21 cellular contexts compared by ENCODE assay signal in genomic region chr13:35191883-35192282, GRCh38.
"Had no signal": no experiment of that assay in that cellular context is flagged by ENCODE, and none has a peak within 500 bp of the region (broad histone marks: within the 10 kb centered on the region; RNA-seq: fewer than 3 reads in every experiment).

No MANE protein-coding gene starts in this region.

- H3K9me3 ChIP-seq: mucosa of descending colon, thyroid gland had no signal

- H3K4me1 Mint-ChIP-seq: activated CD4-positive, alpha-beta T cell treated with anti-CD3 and anti-CD28 coated beads, Interleukin-2, amount 10 ng/mL, durations not matched to agents 7 days and 5 days; activated naive CD4-positive, alpha-beta T cell treated with anti-CD3 and anti-CD28 coated beads, Interleukin-2, amount 10 ng/mL, durations not matched to agents 7 days and 5 days; activated naive CD8-positive, alpha-beta T cell treated with anti-CD3 and anti-CD28 coated beads, Interleukin-2, amount 50 U/mL, for 24 hours; memory B cell; naive B cell; neural crest cell had no signal

- H3K4me1 ChIP-seq: left lung, thyroid gland had no signal

- H3K4me3 ChIP-seq: left lung, mucosa of descending colon, thyroid gland had no signal

- H3K36me3 Mint-ChIP-seq: activated naive CD4-positive, alpha-beta T cell treated with anti-CD3 and anti-CD28 coated beads, Interleukin-2, amount 10 ng/mL, durations not matched to agents 7 days and 5 days had no signal

- H3K27ac ChIP-seq: left lung, thyroid gland had no signal

- H3K4me3 Mint-ChIP-seq: activated CD4-positive, alpha-beta T cell treated with anti-CD3 and anti-CD28 coated beads, Interleukin-2, amount 10 ng/mL, durations not matched to agents 7 days and 5 days; activated CD8-positive, alpha-beta T cell treated with anti-CD3 and anti-CD28 coated beads, Interleukin-2, amount 10 ng/mL, durations not matched to agents 7 days and 5 days; activated naive CD4-positive, alpha-beta T cell treated with anti-CD3 and anti-CD28 coated beads, Interleukin-2, amount 10 ng/mL, durations not matched to agents 7 days and 5 days; activated naive CD8-positive, alpha-beta T cell treated with anti-CD3 and anti-CD28 coated beads, Interleukin-2, amount 50 U/mL, for 24 hours; activated T-cell treated with anti-CD3 and anti-CD28 coated beads, Interleukin-2, amount 50 U/mL, for 24 hours; memory B cell; naive B cell; neural crest cell; T-helper 1 cell treated with Interleukin-12 subunit alpha and Interleukin-12 subunit beta and Interleukin-4 antibody, amounts not matched to agents 30 μg/mL and 1 μg/mL, for 36 hours had no signal

- H3K27me3 Mint-ChIP-seq: activated CD4-positive, alpha-beta T cell treated with anti-CD3 and anti-CD28 coated beads, Interleukin-2, amount 10 ng/mL, durations not matched to agents 7 days and 5 days; activated naive CD4-positive, alpha-beta T cell treated with anti-CD3 and anti-CD28 coated beads, Interleukin-2, amount 10 ng/mL, durations not matched to agents 7 days and 5 days; activated naive CD8-positive, alpha-beta T cell treated with anti-CD3 and anti-CD28 coated beads, Interleukin-2, amount 50 U/mL, for 24 hours; activated T-cell treated with anti-CD3 and anti-CD28 coated beads, Interleukin-2, amount 50 U/mL, for 24 hours; memory B cell; naive B cell; progenitor cell of endocrine pancreas had no signal

- DNase-seq: activated CD4-positive, alpha-beta T cell treated with anti-CD3 and anti-CD28 coated beads, Interleukin-2, amount 10 ng/mL, durations not matched to agents 7 days and 5 days; activated CD8-positive, alpha-beta T cell treated with anti-CD3 and anti-CD28 coated beads, Interleukin-2, amount 10 ng/mL, durations not matched to agents 7 days and 5 days; activated effector memory CD4-positive, alpha-beta T cell treated with Interleukin-2 at 50 U/mL for 16 hours; activated naive CD4-positive, alpha-beta T cell treated with anti-CD3 and anti-CD28 coated beads, Interleukin-2, amount 10 ng/mL, durations not matched to agents 7 days and 5 days; activated naive CD8-positive, alpha-beta T cell treated with anti-CD3 and anti-CD28 coated beads, Interleukin-2, amount 50 U/mL, for 24 hours; activated T-cell treated with anti-CD3 and anti-CD28 coated beads, Interleukin-2, amount 50 U/mL, for 24 hours; aorta; cortex of kidney; erythroblast; hypothalamus; left lung; mucosa of descending colon; naive B cell; stimulated activated CD4-positive, alpha-beta T cell treated with anti-CD3 and anti-CD28 coated beads, Interleukin-2, amount 100 ng/mL, for 24 hours; stimulated activated naive CD4-positive, alpha-beta T cell treated with Interleukin-2 at 50 U/mL for 16 hours; thyroid gland had no signal

- ATAC-seq: activated CD4-positive, CD25-positive, alpha-beta regulatory T cell treated with anti-CD3 and anti-CD28 coated beads, Interleukin-2, amount 50 U/mL, for 24 hours; activated CD8-positive, alpha-beta T cell treated with anti-CD3 and anti-CD28 coated beads, Interleukin-2, amount 10 ng/mL, durations not matched to agents 7 days and 5 days; activated naive CD8-positive, alpha-beta T cell treated with anti-CD3 and anti-CD28 coated beads, Interleukin-2, amount 50 U/mL, for 24 hours; left lung; mucosa of descending colon had no signal

- H3K9me3 Mint-ChIP-seq: activated naive CD4-positive, alpha-beta T cell treated with anti-CD3 and anti-CD28 coated beads, Interleukin-2, amount 10 ng/mL, durations not matched to agents 7 days and 5 days; memory B cell; T-helper 1 cell treated with Interleukin-12 subunit alpha and Interleukin-12 subunit beta and Interleukin-4 antibody, amounts not matched to agents 30 μg/mL and 1 μg/mL, for 36 hours had no signal

- H3K36me3 ChIP-seq: left lung, thyroid gland had no signal

- H3K27me3 ChIP-seq: left lung, thyroid gland had no signal
